22 cellular contexts compared by ENCODE assay signal in genomic region chr1:201008666-201009360, GRCh38. TPM values are rescaled to one million over a fixed set of nuclear protein-coding genes. Genes with fewer than 3 reads are reported as not detected.
A peak's percentile ranks its signal among the peaks of the same experiment; 100 is the strongest.
DNase-seq lines count a peak whose midpoint lies in the region; ATAC-seq and TF ChIP-seq lines count a peak whose summit lies in the region.
"Had no signal": no experiment of that assay in that cellular context is flagged by ENCODE, and none has a peak within 500 bp of the region (broad histone marks: within the 10 kb centered on the region; RNA-seq: fewer than 3 reads in every experiment).

No MANE protein-coding gene starts in this region.

- H3K27me3 Mint-ChIP-seq in stimulated activated naive CD8-positive, alpha-beta T cell treated with anti-CD3 and anti-CD28 coated beads, Interleukin-15, amount 100 ng/mL, for 72 hours, result no peaks in the 10 kb centered on the region
- H3K27me3 Mint-ChIP-seq in central memory CD8-positive, alpha-beta T cell, result no peaks in the 10 kb centered on the region
- H3K27me3 Mint-ChIP-seq: activated B cell treated with CpG ODN at 0.5 μM for 24 hours had no signal

- no peaks in the 10 kb centered on the region for H3K9me3 Mint-ChIP-seq in stimulated activated naive CD8-positive, alpha-beta T cell treated with anti-CD3 and anti-CD28 coated beads, Interleukin-15, amount 100 ng/mL, for 72 hours
- no peaks in the 10 kb centered on the region for H3K9me3 Mint-ChIP-seq in central memory CD8-positive, alpha-beta T cell
- H3K9me3 Mint-ChIP-seq: activated B cell treated with CpG ODN at 0.5 μM for 24 hours had no signal

- 91 to 97% (median 95%) methylated on average over 22 of the region's 22 CpGs for WGBS in spleen, 5 donors

- peak overlapping the region; percentile 3 to 14 for H3K27ac Mint-ChIP-seq in stimulated activated naive CD8-positive, alpha-beta T cell treated with anti-CD3 and anti-CD28 coated beads, Interleukin-15, amount 100 ng/mL, for 72 hours
- peak overlapping the region; percentile 1 for H3K27ac Mint-ChIP-seq in central memory CD8-positive, alpha-beta T cell (ENCODE audit: low read depth)
- H3K27ac Mint-ChIP-seq: activated B cell treated with CpG ODN at 0.5 μM for 24 hours had no signal

- H3K4me3 Mint-ChIP-seq in stimulated activated naive CD8-positive, alpha-beta T cell treated with anti-CD3 and anti-CD28 coated beads, Interleukin-15, amount 100 ng/mL, for 72 hours, result no peak overlapping the region
- no peak overlapping the region for H3K4me3 Mint-ChIP-seq in central memory CD8-positive, alpha-beta T cell
- H3K4me3 Mint-ChIP-seq: activated B cell treated with CpG ODN at 0.5 μM for 24 hours had no signal

- peaks cover 0 to 65% (median 33%) of the 10 kb centered on the region in 6 donors for H3K36me3 ChIP-seq in spleen
- H3K36me3 ChIP-seq: pancreas had no signal

- ATAC-seq in stimulated activated naive CD8-positive, alpha-beta T cell treated with anti-CD3 and anti-CD28 coated beads, Interleukin-15, amount 100 ng/mL, for 72 hours, result no peak
- ATAC-seq in stimulated activated naive CD8-positive, alpha-beta T cell treated with anti-CD3 and anti-CD28 coated beads, Interleukin-15, Interleukin-2, amounts not matched to agents 100 U/mL and 50 U/mL, for 24 hours, result no peak
- ATAC-seq in central memory CD8-positive, alpha-beta T cell (replicated peaks; ENCODE audit: extremely low read depth, poor library complexity, severe bottlenecking), result no peak
- ATAC-seq in GM18498 (IDR thresholded peaks at IDR 0.05; ENCODE audit: unreplicated experiment), result no peak
- ATAC-seq: HepG2, pancreas, right cardiac atrium had no signal

- intact Hi-C loops in spleen (cut with DNase I; ENCODE audit: low total_unique reads), result no loop called here

- peak; percentile 42 for DNase-seq in DMS153 (lab: John Stamatoyannopoulos, UW)
- DNase-seq in DMS153 treated with DMSO at 0.1 percent for 48 hours (lab: John Stamatoyannopoulos, UW; ENCODE audit: unreplicated experiment), result no peak
- no peak for DNase-seq in stimulated activated naive CD8-positive, alpha-beta T cell treated with anti-CD3 and anti-CD28 coated beads, Interleukin-15, amount 100 ng/mL, for 72 hours
- no peak for DNase-seq in stimulated activated naive CD8-positive, alpha-beta T cell treated with anti-CD3 and anti-CD28 coated beads, Interleukin-15, Interleukin-2, amounts not matched to agents 100 U/mL and 50 U/mL, for 24 hours
- no peak for DNase-seq in central memory CD8-positive, alpha-beta T cell (ENCODE audit: low spot score in 2 of 2)
- DNase-seq in spleen, result peak; percentile 64
- DNase-seq in stimulated activated CD4-positive, alpha-beta T cell treated with anti-CD3 and anti-CD28 coated beads, Interleukin-2, amount 100 ng/mL, for 48 hours, result no peak
- DNase-seq: activated B cell treated with CpG ODN at 0.5 μM for 24 hours; activated CD4-positive, alpha-beta T cell treated with anti-CD3 and anti-CD28 coated beads, Interleukin-2, amount 50 U/mL, for 48 hours; Caco-2; cortex of kidney; GM23248; NCI-H2107; NCI-H774; T1000; upper lobe of left lung had no signal

- peaks cover 6 to 64% (median 33%) of the 10 kb centered on the region in 6 donors for H3K4me1 ChIP-seq in spleen
- H3K4me1 ChIP-seq: Caco-2, pancreas had no signal

- TF ChIP-seq CTCF in spleen (IDR thresholded peaks at IDR 0.05 in 8 of 11, conservative IDR thresholded peaks at IDR 0.05 in 3 of 11), result no peak

- no peak overlapping the region for H3K27ac ChIP-seq in spleen
- H3K27ac ChIP-seq: 22Rv1, GM23248, pancreas, upper lobe of left lung had no signal

- H3K36me3 Mint-ChIP-seq in central memory CD8-positive, alpha-beta T cell (ENCODE audit: insufficient read depth), result peaks cover 16% of the 10 kb centered on the region

- TF ChIP-seq POLR2A in spleen (IDR thresholded peaks at IDR 0.05), result no peak

- no peaks in the 10 kb centered on the region for H3K9me3 ChIP-seq in spleen
- H3K9me3 ChIP-seq: Caco-2, pancreas, upper lobe of left lung had no signal

- no peak overlapping the region for H3K4me3 ChIP-seq in spleen
- H3K4me3 ChIP-seq: GM23248, lung, pancreas, upper lobe of left lung had no signal

- H3K27me3 ChIP-seq in spleen (replicated peaks in 1 of 7), result no peaks in the 10 kb centered on the region
- H3K27me3 ChIP-seq: pancreas, upper lobe of left lung had no signal

- peaks cover 40% of the 10 kb centered on the region for H3K4me1 Mint-ChIP-seq in stimulated activated naive CD8-positive, alpha-beta T cell treated with anti-CD3 and anti-CD28 coated beads, Interleukin-15, amount 100 ng/mL, for 72 hours
- peaks cover 37% of the 10 kb centered on the region for H3K4me1 Mint-ChIP-seq in central memory CD8-positive, alpha-beta T cell

RNA-seq across cellular contexts. Expression of gene KIF21B, which starts 14.7 kb away (rescaled TPM):
- 10 to 100 TPM; 27.1 to 49.0 (median 30.0) TPM for total RNA-seq in spleen
- polyA plus RNA-seq in spleen, result 1 to 10 TPM; 3.0 to 9.3 (median 4.5) TPM
- total RNA-seq: GM23248 had no signal

Comparison
In these comparisons a context has a peak if more than half of its experiments do, and no peak if none do; other contexts are left out.
1. DNase-seq: peak in DMS153 (single experiment) and spleen (single experiment); none in DMS153 treated with DMSO at 0.1 percent for 48 hours (single experiment), stimulated activated naive CD8-positive, alpha-beta T cell treated with anti-CD3 and anti-CD28 coated beads, Interleukin-15, amount 100 ng/mL, for 72 hours (0 of 2), stimulated activated naive CD8-positive, alpha-beta T cell treated with anti-CD3 and anti-CD28 coated beads, Interleukin-15, Interleukin-2, amounts not matched to agents 100 U/mL and 50 U/mL, for 24 hours (single experiment), central memory CD8-positive, alpha-beta T cell (0 of 2) and stimulated activated CD4-positive, alpha-beta T cell treated with anti-CD3 and anti-CD28 coated beads, Interleukin-2, amount 100 ng/mL, for 48 hours (0 of 2).